ENCODE assay signal across 1 cellular context in the genomic region with DNA sequence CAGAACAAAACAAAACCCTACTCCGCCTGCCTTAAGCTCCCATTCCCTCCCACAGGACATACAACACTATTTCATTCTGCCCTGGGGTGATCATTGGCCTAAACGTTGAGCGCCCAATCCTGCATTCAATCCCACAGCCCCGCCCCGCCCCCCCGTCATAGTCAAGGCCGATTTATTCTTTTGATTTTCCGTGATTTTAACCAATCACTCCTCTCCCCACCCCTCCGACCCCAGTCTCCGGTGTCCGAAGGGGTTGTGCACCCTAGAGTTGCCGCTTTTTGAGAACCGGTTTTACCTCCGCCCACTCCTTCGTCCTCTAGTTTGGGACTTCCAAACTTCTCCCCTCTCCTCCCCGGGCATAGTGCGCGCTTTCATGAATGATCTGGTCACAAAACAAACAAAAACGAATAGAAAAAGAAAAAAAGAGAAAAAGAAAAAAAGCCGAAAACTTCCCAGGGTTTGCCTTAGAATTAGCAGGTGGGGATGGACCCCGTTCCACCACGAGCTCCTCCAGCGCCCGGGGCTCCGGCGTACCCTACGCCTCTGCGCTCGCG.
TF ChIP-seq lines count a peak whose summit lies in the region.

No MANE protein-coding gene starts in this region.

TF ChIP-seq in K562, 482 proteins besides CTCF, POLR2A, EP300 and RAD21 (continues in another document):
- TF ChIP-seq, protein P1, sequence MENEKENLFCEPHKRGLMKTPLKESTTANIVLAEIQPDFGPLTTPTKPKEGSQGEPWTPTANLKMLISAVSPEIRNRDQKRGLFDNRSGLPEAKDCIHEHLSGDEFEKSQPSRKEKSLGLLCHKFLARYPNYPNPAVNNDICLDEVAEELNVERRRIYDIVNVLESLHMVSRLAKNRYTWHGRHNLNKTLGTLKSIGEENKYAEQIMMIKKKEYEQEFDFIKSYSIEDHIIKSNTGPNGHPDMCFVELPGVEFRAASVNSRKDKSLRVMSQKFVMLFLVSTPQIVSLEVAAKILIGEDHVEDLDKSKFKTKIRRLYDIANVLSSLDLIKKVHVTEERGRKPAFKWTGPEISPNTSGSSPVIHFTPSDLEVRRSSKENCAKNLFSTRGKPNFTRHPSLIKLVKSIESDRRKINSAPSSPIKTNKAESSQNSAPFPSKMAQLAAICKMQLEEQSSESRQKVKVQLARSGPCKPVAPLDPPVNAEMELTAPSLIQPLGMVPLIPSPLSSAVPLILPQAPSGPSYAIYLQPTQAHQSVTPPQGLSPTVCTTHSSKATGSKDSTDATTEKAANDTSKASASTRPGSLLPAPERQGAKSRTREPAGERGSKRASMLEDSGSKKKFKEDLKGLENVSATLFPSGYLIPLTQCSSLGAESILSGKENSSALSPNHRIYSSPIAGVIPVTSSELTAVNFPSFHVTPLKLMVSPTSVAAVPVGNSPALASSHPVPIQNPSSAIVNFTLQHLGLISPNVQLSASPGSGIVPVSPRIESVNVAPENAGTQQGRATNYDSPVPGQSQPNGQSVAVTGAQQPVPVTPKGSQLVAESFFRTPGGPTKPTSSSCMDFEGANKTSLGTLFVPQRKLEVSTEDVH (IDR thresholded peaks at IDR 0.05; ENCODE audit: low read depth, partially characterized antibody) = peak; percentile 17
- no peak for TF ChIP-seq NR2C2 (CRISPR knock-in tag; IDR thresholded peaks at IDR 0.05)
- no peak for TF ChIP-seq NR2C2 (tag; IDR thresholded peaks at IDR 0.05)
- TF ChIP-seq TARDBP (IDR thresholded peaks at IDR 0.05) = no peak
- no peak for TF ChIP-seq NFE2L1 (tag; IDR thresholded peaks at IDR 0.05; ENCODE audit: borderline replicate concordance, low read depth)
- no peak for TF ChIP-seq POLR2AphosphoS2 (IDR thresholded peaks at IDR 0.05; ENCODE audit: low read length)
- TF ChIP-seq HNRNPUL1 (IDR thresholded peaks at IDR 0.05; ENCODE audit: low read length) = no peak
- no peak for TF ChIP-seq E2F3 (CRISPR knock-in tag; IDR thresholded peaks at IDR 0.05)
- no peak for TF ChIP-seq NCOA4 (IDR thresholded peaks at IDR 0.05; ENCODE audit: partially characterized antibody)
- TF ChIP-seq ZNF609 (CRISPR knock-in tag; IDR thresholded peaks at IDR 0.05; ENCODE audit: borderline replicate concordance) = no peak
- TF ChIP-seq FOXK1 (CRISPR knock-in tag; IDR thresholded peaks at IDR 0.05; ENCODE audit: borderline replicate concordance) = no peak
- no peak for TF ChIP-seq C11orf30 (IDR thresholded peaks at IDR 0.05; ENCODE audit: low read depth)
- peak; percentile 41; the same call in 1 of the 2 replicates for TF ChIP-seq HDAC2 (IDR thresholded peaks at IDR 0.05)
- no peak for TF ChIP-seq ZC3H11A (IDR thresholded peaks at IDR 0.05; ENCODE audit: low read depth, low read length)
- TF ChIP-seq ZNF699 (CRISPR knock-in tag; IDR thresholded peaks at IDR 0.05; ENCODE audit: insufficient replicate concordance) = no peak
- no peak for TF ChIP-seq ATF7 (IDR thresholded peaks at IDR 0.05)
- no peak for TF ChIP-seq TFAM (CRISPR knock-in tag; conservative IDR thresholded peaks at IDR 0.05)
- TF ChIP-seq GABPB2 (CRISPR knock-in tag; conservative IDR thresholded peaks at IDR 0.05) = no peak
- TF ChIP-seq NR2F6 (CRISPR knock-in tag; IDR thresholded peaks at IDR 0.05) = no peak
- TF ChIP-seq TEAD1 (CRISPR knock-in tag; IDR thresholded peaks at IDR 0.05) = no peak
- no peak for TF ChIP-seq SMARCA5 (IDR thresholded peaks at IDR 0.05)
- no peak for TF ChIP-seq BCOR (IDR thresholded peaks at IDR 0.05)
- no peak for TF ChIP-seq XRCC4 (IDR thresholded peaks at IDR 0.05; ENCODE audit: extremely low read depth, insufficient read depth, insufficient read length)
- TF ChIP-seq, protein P2, sequence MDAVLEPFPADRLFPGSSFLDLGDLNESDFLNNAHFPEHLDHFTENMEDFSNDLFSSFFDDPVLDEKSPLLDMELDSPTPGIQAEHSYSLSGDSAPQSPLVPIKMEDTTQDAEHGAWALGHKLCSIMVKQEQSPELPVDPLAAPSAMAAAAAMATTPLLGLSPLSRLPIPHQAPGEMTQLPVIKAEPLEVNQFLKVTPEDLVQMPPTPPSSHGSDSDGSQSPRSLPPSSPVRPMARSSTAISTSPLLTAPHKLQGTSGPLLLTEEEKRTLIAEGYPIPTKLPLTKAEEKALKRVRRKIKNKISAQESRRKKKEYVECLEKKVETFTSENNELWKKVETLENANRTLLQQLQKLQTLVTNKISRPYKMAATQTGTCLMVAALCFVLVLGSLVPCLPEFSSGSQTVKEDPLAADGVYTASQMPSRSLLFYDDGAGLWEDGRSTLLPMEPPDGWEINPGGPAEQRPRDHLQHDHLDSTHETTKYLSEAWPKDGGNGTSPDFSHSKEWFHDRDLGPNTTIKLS (IDR thresholded peaks at IDR 0.05; ENCODE audit: borderline replicate concordance, low read depth) = no peak
- TF ChIP-seq CC2D1A (IDR thresholded peaks at IDR 0.05) = 0 out of 2 replicates have a peak, but pooled peaks have one; percentile 30
- TF ChIP-seq ZNF41 (CRISPR knock-in tag; conservative IDR thresholded peaks at IDR 0.05) = no peak
- no peak for TF ChIP-seq TCFL5 (CRISPR knock-in tag; conservative IDR thresholded peaks at IDR 0.05)
- TF ChIP-seq, protein P3, sequence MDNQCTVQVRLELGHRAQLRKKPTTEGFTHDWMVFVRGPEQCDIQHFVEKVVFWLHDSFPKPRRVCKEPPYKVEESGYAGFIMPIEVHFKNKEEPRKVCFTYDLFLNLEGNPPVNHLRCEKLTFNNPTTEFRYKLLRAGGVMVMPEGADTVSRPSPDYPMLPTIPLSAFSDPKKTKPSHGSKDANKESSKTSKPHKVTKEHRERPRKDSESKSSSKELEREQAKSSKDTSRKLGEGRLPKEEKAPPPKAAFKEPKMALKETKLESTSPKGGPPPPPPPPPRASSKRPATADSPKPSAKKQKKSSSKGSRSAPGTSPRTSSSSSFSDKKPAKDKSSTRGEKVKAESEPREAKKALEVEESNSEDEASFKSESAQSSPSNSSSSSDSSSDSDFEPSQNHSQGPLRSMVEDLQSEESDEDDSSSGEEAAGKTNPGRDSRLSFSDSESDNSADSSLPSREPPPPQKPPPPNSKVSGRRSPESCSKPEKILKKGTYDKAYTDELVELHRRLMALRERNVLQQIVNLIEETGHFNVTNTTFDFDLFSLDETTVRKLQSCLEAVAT (IDR thresholded peaks at IDR 0.05) = no peak
- TF ChIP-seq NFATC3 (IDR thresholded peaks at IDR 0.05) = no peak
- TF ChIP-seq, protein P4, sequence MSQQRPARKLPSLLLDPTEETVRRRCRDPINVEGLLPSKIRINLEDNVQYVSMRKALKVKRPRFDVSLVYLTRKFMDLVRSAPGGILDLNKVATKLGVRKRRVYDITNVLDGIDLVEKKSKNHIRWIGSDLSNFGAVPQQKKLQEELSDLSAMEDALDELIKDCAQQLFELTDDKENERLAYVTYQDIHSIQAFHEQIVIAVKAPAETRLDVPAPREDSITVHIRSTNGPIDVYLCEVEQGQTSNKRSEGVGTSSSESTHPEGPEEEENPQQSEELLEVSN (IDR thresholded peaks at IDR 0.05; ENCODE audit: borderline replicate concordance in 1 of 2, extremely low read depth in 1 of 2, insufficient read depth in 1 of 2, insufficient read length in 1 of 2, low read depth in 1 of 2, low read length in 1 of 2, poor library complexity in 1 of 2, severe bottlenecking in 1 of 2) = peak in 1 of 2 experiments; percentile 18
- peak; percentile 19; the same call in 1 of the 2 replicates for TF ChIP-seq VEZF1 (CRISPR knock-in tag; IDR thresholded peaks at IDR 0.05)
- TF ChIP-seq, protein P5, sequence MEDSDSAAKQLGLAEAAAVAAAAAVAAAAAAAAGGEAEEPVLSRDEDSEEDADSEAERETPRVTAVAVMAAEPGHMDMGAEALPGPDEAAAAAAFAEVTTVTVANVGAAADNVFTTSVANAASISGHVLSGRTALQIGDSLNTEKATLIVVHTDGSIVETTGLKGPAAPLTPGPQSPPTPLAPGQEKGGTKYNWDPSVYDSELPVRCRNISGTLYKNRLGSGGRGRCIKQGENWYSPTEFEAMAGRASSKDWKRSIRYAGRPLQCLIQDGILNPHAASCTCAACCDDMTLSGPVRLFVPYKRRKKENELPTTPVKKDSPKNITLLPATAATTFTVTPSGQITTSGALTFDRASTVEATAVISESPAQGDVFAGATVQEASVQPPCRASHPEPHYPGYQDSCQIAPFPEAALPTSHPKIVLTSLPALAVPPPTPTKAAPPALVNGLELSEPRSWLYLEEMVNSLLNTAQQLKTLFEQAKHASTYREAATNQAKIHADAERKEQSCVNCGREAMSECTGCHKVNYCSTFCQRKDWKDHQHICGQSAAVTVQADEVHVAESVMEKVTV (CRISPR knock-in tag; IDR thresholded peaks at IDR 0.05) = no peak
- TF ChIP-seq TCF15 (CRISPR knock-in tag; IDR thresholded peaks at IDR 0.05) = no peak
- peak; percentile 50; the same call in 1 of the 2 replicates for TF ChIP-seq SNIP1 (IDR thresholded peaks at IDR 0.05; ENCODE audit: low read depth)
- no peak for TF ChIP-seq BCLAF1 (IDR thresholded peaks at IDR 0.05; ENCODE audit: borderline replicate concordance in 1 of 2, control insufficient read depth in 1 of 2, low read depth in 2 of 2, low read length in 1 of 2)
- TF ChIP-seq GTF2E2 (tag; IDR thresholded peaks at IDR 0.05) = peak; percentile 63; the same call in 1 of the 2 replicates
- TF ChIP-seq EGR1 (conservative IDR thresholded peaks at IDR 0.05) = peak; percentile 67
- no peak for TF ChIP-seq NR2C1 (IDR thresholded peaks at IDR 0.05)
- no peak for TF ChIP-seq NR2C1 (tag; IDR thresholded peaks at IDR 0.05)
